In genomic region chr3:1232276-1232675, GRCh38 we compare ENCODE assay signal across 26 cellular contexts.
"Had no signal": no experiment of that assay in that cellular context is flagged by ENCODE, and none has a peak within 500 bp of the region (broad histone marks: within the 10 kb centered on the region; RNA-seq: fewer than 3 reads in every experiment).

No MANE protein-coding gene starts in this region.

- FAIRE-seq: astrocyte, colon had no signal

- H3K4me3 ChIP-seq: Peyer's patch, SJCRH30 had no signal

- H3K9ac ChIP-seq: SK-N-SH had no signal

- DNase-seq: activated CD4-positive, alpha-beta memory T cell treated with anti-CD3 and anti-CD28 coated beads for 36 hours; activated CD4-positive, alpha-beta T cell treated with anti-CD3 and anti-CD28 coated beads, Interleukin-2, amount 10 ng/mL, durations not matched to agents 7 days and 5 days; activated CD4-positive, CD25-positive, alpha-beta regulatory T cell; activated CD8-positive, alpha-beta memory T cell treated with anti-CD3 and anti-CD28 coated beads for 24 hours; activated effector memory CD4-positive, alpha-beta T cell treated with anti-CD3 and anti-CD28 coated beads, Interleukin-2, amount 50 U/mL, for 16 hours; activated naive CD4-positive, alpha-beta T cell treated with Interleukin-2 at 50 U/mL for 16 hours; activated T-cell treated with anti-CD3 and anti-CD28 coated beads, Interleukin-2, amount 50 U/mL, for 4 hours; amygdala; KG1; NCI-H1048; NCI-H146; NCI-H187 treated with DMSO at 0.1 percent for 48 hours; NCI-H345; NCI-H510A; NCI-H774; NK-92 treated with Interleukin-12 subunit alpha and Interleukin-12 subunit beta, amount 100 ng/mL, for 24 hours; OCI-M1; Peyer's patch; Right ventricle myocardium superior; SJCRH30; SK-N-SH; T-helper 1 cell had no signal

- H3K27ac ChIP-seq: Peyer's patch, RWPE1, SJCRH30, VCaP had no signal

- H3K36me3 ChIP-seq: Peyer's patch, SJCRH30 had no signal

- H3K9me3 ChIP-seq: Peyer's patch, SJCRH30, SK-N-SH had no signal

- H3K4me1 ChIP-seq: Peyer's patch, SJCRH30 had no signal

- H3K27me3 ChIP-seq: Peyer's patch, SJCRH30 had no signal

- H3K4me2 ChIP-seq: SK-N-SH had no signal
